ENCODE assay signal across 15 cellular contexts in genomic region chr1:108121361-108122143, GRCh38.
DNase-seq lines count a peak whose midpoint lies in the region; ATAC-seq and TF ChIP-seq lines count a peak whose summit lies in the region.
"Had no signal": no experiment of that assay in that cellular context is flagged by ENCODE, and none has a peak within 500 bp of the region (broad histone marks: within the 10 kb centered on the region; RNA-seq: fewer than 3 reads in every experiment).

No MANE protein-coding gene starts in this region.

- no peak for ATAC-seq in HG03045 (IDR thresholded peaks at IDR 0.05; ENCODE audit: unreplicated experiment)
- ATAC-seq: left colon had no signal

- WGBS in thyroid gland, 2 donors: 71 to 72% methylated on average over 32 to 33 of the region's 36 CpGs

- intact Hi-C loops in cardiac septum (cut with DNase I) (loop anchor here (5.0 kb wide), 2 partner anchors 74 to 149 kb away; no protein-coding TSS in a partner anchor), thyroid gland (cut with DNase I) (no loop called here)

- TF ChIP-seq CTCF in cardiac muscle cell (IDR thresholded peaks at IDR 0.05; ENCODE audit: low read depth, low read length): peak; percentile 23
- TF ChIP-seq CTCF in thyroid gland (IDR thresholded peaks at IDR 0.05): no peak

- H3K9me3 ChIP-seq in cardiac muscle cell (ENCODE audit: low read depth) (no peaks in the 10 kb centered on the region), thyroid gland (no peaks in the 10 kb centered on the region)
- H3K9me3 ChIP-seq: sigmoid colon had no signal

- DNase-seq in cardiac muscle cell (ENCODE audit: low read depth in 1 of 2, low spot score in 1 of 2): peak in 1 of 2 donors; percentile 44
- no peak for DNase-seq in cardiac septum (ENCODE audit: low spot score)
- peak; percentile 76 for DNase-seq in dermis blood vessel endothelial cell
- DNase-seq in islet precursor cell: peak; percentile 91
- DNase-seq in thyroid gland: peak; percentile 29 to 48
- no peak for DNase-seq in dedifferentiated amniotic fluid mesenchymal stem cell (ENCODE audit: extremely low spot score)
- no peak for DNase-seq in activated naive CD4-positive, alpha-beta T cell treated with anti-CD3 and anti-CD28 coated beads, Interleukin-2, amount 50 U/mL, for 16 hours
- DNase-seq: amygdala, GOT3, Karpas-422, left colon, NCI-H1694 treated with DMSO at 0.1 percent for 48 hours, sigmoid colon, T-helper 9 cell had no signal

- H3K4me3 ChIP-seq in cardiac muscle cell (no peak overlapping the region), thyroid gland (replicated peaks in 1 of 3) (no peak overlapping the region)
- H3K4me3 ChIP-seq: sigmoid colon had no signal

- H3K4me1 ChIP-seq in cardiac muscle cell (ENCODE audit: low read depth): peaks cover 4% of the 10 kb centered on the region
- H3K4me1 ChIP-seq in thyroid gland: no peaks in the 10 kb centered on the region
- H3K4me1 ChIP-seq: sigmoid colon had no signal

- TF ChIP-seq POLR2A in thyroid gland (IDR thresholded peaks at IDR 0.05): no peak

- H3K27me3 ChIP-seq in cardiac muscle cell (no peaks in the 10 kb centered on the region), thyroid gland (no peaks in the 10 kb centered on the region)

- no peaks in the 10 kb centered on the region for H3K36me3 ChIP-seq in cardiac muscle cell
- no peaks in the 10 kb centered on the region for H3K36me3 ChIP-seq in thyroid gland
- H3K36me3 ChIP-seq: sigmoid colon had no signal

- H3K27ac ChIP-seq in cardiac muscle cell (no peak overlapping the region), thyroid gland (no peak overlapping the region)
- H3K27ac ChIP-seq: sigmoid colon had no signal

Comparison
In these comparisons a context has a peak if more than half of its experiments do, and no peak if none do; other contexts are left out.
1. DNase-seq: peak in dermis blood vessel endothelial cell (single experiment), islet precursor cell (single experiment) and thyroid gland (2 of 2); none in cardiac septum (single experiment), dedifferentiated amniotic fluid mesenchymal stem cell (single experiment) and activated naive CD4-positive, alpha-beta T cell treated with anti-CD3 and anti-CD28 coated beads, Interleukin-2, amount 50 U/mL, for 16 hours (single experiment).